In genomic region chr4:17560065-17560673, GRCh38 we compare ENCODE assay signal across 1 cellular context.
TF ChIP-seq lines count a peak whose summit lies in the region.

No MANE protein-coding gene starts in this region.

TF ChIP-seq in HepG2, 621 proteins besides CTCF, POLR2A, EP300 and RAD21 (continued from another document and continues in another):
- TF ChIP-seq ZNF275 (CRISPR knock-in tag; IDR thresholded peaks at IDR 0.05; ENCODE audit: borderline replicate concordance) = no peak
- no peak for TF ChIP-seq HNRNPL (IDR thresholded peaks at IDR 0.05; ENCODE audit: low read depth, low read length)
- TF ChIP-seq, protein P1, sequence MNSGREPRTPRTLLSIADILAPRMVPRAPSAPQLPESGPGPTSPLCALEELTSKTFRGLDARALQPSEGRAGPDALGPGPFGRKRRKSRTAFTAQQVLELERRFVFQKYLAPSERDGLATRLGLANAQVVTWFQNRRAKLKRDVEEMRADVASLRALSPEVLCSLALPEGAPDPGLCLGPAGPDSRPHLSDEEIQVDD (CRISPR knock-in tag; IDR thresholded peaks at IDR 0.05; ENCODE audit: borderline replicate concordance) = no peak
- no peak for TF ChIP-seq IKZF4 (CRISPR knock-in tag; IDR thresholded peaks at IDR 0.05; ENCODE audit: borderline replicate concordance, low read depth, not compliant biosample characterization)
- no peak for TF ChIP-seq NFKBIZ (CRISPR knock-in tag; IDR thresholded peaks at IDR 0.05)
- TF ChIP-seq TERF1 (CRISPR knock-in tag; IDR thresholded peaks at IDR 0.05) = no peak
- TF ChIP-seq ZNF343 (CRISPR knock-in tag; IDR thresholded peaks at IDR 0.05) = no peak
- TF ChIP-seq, protein P2, sequence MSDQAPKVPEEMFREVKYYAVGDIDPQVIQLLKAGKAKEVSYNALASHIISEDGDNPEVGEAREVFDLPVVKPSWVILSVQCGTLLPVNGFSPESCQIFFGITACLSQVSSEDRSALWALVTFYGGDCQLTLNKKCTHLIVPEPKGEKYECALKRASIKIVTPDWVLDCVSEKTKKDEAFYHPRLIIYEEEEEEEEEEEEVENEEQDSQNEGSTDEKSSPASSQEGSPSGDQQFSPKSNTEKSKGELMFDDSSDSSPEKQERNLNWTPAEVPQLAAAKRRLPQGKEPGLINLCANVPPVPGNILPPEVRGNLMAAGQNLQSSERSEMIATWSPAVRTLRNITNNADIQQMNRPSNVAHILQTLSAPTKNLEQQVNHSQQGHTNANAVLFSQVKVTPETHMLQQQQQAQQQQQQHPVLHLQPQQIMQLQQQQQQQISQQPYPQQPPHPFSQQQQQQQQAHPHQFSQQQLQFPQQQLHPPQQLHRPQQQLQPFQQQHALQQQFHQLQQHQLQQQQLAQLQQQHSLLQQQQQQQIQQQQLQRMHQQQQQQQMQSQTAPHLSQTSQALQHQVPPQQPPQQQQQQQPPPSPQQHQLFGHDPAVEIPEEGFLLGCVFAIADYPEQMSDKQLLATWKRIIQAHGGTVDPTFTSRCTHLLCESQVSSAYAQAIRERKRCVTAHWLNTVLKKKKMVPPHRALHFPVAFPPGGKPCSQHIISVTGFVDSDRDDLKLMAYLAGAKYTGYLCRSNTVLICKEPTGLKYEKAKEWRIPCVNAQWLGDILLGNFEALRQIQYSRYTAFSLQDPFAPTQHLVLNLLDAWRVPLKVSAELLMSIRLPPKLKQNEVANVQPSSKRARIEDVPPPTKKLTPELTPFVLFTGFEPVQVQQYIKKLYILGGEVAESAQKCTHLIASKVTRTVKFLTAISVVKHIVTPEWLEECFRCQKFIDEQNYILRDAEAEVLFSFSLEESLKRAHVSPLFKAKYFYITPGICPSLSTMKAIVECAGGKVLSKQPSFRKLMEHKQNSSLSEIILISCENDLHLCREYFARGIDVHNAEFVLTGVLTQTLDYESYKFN (CRISPR knock-in tag; conservative IDR thresholded peaks at IDR 0.05) = peak; percentile 46; the same call in 1 of the 2 replicates
- TF ChIP-seq ZNF414 (CRISPR knock-in tag; IDR thresholded peaks at IDR 0.05) = no peak
- no peak for TF ChIP-seq PHB2 (IDR thresholded peaks at IDR 0.05; ENCODE audit: partially characterized antibody)
- no peak for TF ChIP-seq ZNF496 (CRISPR knock-in tag; IDR thresholded peaks at IDR 0.05; ENCODE audit: insufficient replicate concordance)
- TF ChIP-seq GRHL1 (CRISPR knock-in tag; conservative IDR thresholded peaks at IDR 0.05) = no peak
- TF ChIP-seq, protein P3, sequence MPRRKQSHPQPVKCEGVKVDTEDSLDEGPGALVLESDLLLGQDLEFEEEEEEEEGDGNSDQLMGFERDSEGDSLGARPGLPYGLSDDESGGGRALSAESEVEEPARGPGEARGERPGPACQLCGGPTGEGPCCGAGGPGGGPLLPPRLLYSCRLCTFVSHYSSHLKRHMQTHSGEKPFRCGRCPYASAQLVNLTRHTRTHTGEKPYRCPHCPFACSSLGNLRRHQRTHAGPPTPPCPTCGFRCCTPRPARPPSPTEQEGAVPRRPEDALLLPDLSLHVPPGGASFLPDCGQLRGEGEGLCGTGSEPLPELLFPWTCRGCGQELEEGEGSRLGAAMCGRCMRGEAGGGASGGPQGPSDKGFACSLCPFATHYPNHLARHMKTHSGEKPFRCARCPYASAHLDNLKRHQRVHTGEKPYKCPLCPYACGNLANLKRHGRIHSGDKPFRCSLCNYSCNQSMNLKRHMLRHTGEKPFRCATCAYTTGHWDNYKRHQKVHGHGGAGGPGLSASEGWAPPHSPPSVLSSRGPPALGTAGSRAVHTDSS (CRISPR knock-in tag; conservative IDR thresholded peaks at IDR 0.05) = no peak
- no peak for TF ChIP-seq PAWR (CRISPR knock-in tag; IDR thresholded peaks at IDR 0.05; ENCODE audit: borderline replicate concordance)
- TF ChIP-seq ZNF256 (CRISPR knock-in tag; conservative IDR thresholded peaks at IDR 0.05) = no peak
- TF ChIP-seq, protein P4, sequence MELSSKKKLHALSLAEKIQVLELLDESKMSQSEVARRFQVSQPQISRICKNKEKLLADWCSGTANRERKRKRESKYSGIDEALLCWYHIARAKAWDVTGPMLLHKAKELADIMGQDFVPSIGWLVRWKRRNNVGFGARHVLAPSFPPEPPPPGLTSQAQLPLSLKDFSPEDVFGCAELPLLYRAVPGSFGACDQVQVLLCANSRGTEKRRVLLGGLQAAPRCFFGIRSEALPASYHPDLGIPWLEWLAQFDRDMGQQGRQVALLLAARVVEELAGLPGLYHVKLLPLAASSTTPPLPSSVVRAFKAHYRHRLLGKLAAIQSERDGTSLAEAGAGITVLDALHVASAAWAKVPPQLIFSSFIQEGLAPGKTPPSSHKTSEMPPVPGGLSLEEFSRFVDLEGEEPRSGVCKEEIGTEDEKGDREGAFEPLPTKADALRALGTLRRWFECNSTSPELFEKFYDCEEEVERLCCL (CRISPR knock-in tag; IDR thresholded peaks at IDR 0.05; ENCODE audit: borderline replicate concordance) = no peak
- no peak for TF ChIP-seq CBX2 (IDR thresholded peaks at IDR 0.05; ENCODE audit: low read depth, low read length)
- TF ChIP-seq CBX2 (CRISPR knock-in tag; IDR thresholded peaks at IDR 0.05; ENCODE audit: low read depth) = no peak
- TF ChIP-seq RNF2 (conservative IDR thresholded peaks at IDR 0.05; ENCODE audit: low read depth) = no peak
- no peak for TF ChIP-seq ZNF572 (CRISPR knock-in tag; IDR thresholded peaks at IDR 0.05)
- no peak for TF ChIP-seq KMT2A (CRISPR knock-in tag; IDR thresholded peaks at IDR 0.05)
- no peak; the same call in 2 of the 3 replicates for TF ChIP-seq MXI1 (IDR thresholded peaks at IDR 0.05; ENCODE audit: borderline replicate concordance, low read depth, low read length)
- no peak for TF ChIP-seq KAT2B (IDR thresholded peaks at IDR 0.05; ENCODE audit: borderline replicate concordance, low read depth, low read length)
- TF ChIP-seq ZNF550 (CRISPR knock-in tag; IDR thresholded peaks at IDR 0.05; ENCODE audit: borderline replicate concordance) = no peak
- TF ChIP-seq ZBTB44 (CRISPR knock-in tag; IDR thresholded peaks at IDR 0.05) = no peak
- no peak for TF ChIP-seq ZNF598 (CRISPR knock-in tag; IDR thresholded peaks at IDR 0.05; ENCODE audit: borderline replicate concordance)
- TF ChIP-seq, protein P5, sequence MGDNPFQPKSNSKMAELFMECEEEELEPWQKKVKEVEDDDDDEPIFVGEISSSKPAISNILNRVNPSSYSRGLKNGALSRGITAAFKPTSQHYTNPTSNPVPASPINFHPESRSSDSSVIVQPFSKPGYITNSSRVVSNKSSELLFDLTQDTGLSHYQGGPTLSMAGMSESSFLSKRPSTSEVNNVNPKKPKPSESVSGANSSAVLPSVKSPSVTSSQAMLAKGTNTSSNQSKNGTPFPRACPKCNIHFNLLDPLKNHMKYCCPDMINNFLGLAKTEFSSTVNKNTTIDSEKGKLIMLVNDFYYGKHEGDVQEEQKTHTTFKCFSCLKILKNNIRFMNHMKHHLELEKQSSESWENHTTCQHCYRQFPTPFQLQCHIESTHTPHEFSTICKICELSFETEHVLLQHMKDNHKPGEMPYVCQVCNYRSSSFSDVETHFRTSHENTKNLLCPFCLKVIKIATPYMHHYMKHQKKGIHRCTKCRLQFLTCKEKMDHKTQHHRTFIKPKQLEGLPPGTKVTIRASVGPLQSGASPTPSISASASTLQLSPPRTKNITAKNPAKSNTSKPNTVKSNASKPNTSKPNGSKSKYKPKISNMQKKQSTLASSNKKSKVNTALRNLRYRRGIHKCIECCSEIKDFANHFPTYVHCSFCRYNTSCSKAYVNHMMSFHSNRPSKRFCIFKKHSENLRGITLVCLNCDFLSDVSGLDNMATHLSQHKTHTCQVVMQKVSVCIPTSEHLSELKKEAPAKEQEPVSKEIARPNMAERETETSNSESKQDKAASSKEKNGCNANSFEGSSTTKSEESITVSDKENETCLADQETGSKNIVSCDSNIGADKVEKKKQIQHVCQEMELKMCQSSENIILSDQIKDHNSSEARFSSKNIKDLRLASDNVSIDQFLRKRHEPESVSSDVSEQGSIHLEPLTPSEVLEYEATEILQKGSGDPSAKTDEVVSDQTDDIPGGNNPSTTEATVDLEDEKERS (CRISPR knock-in tag; IDR thresholded peaks at IDR 0.05) = no peak
- TF ChIP-seq POGZ (CRISPR knock-in tag; IDR thresholded peaks at IDR 0.05) = 0 out of 2 replicates have a peak, but pooled peaks have one; percentile 27
- peak; percentile 50 for TF ChIP-seq RXRB (CRISPR knock-in tag; IDR thresholded peaks at IDR 0.05; ENCODE audit: borderline replicate concordance)
- TF ChIP-seq CERS6 (CRISPR knock-in tag; IDR thresholded peaks at IDR 0.05) = no peak
- no peak for TF ChIP-seq ZFP1 (CRISPR knock-in tag; IDR thresholded peaks at IDR 0.05)
- TF ChIP-seq ZNF747 (CRISPR knock-in tag; IDR thresholded peaks at IDR 0.05; ENCODE audit: borderline replicate concordance) = no peak
- TF ChIP-seq, protein P6, sequence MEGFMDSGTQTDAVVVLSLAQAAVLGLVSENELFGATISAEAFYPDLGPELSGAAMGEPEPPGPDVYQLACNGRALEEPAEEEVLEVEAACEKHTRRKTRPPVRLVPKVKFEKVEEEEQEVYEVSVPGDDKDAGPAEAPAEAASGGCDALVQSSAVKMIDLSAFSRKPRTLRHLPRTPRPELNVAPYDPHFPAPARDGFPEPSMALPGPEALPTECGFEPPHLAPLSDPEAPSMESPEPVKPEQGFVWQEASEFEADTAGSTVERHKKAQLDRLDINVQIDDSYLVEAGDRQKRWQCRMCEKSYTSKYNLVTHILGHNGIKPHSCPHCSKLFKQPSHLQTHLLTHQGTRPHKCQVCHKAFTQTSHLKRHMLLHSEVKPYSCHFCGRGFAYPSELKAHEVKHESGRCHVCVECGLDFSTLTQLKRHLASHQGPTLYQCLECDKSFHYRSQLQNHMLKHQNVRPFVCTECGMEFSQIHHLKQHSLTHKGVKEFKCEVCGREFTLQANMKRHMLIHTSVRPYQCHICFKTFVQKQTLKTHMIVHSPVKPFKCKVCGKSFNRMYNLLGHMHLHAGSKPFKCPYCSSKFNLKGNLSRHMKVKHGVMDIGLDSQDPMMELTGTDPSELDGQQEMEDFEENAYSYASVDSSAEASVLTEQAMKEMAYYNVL (CRISPR knock-in tag; IDR thresholded peaks at IDR 0.05; ENCODE audit: borderline replicate concordance) = no peak
- TF ChIP-seq ZNF354B (CRISPR knock-in tag; IDR thresholded peaks at IDR 0.05) = no peak
- TF ChIP-seq DNMT1 (CRISPR knock-in tag; IDR thresholded peaks at IDR 0.05) = no peak
- TF ChIP-seq CENPT (CRISPR knock-in tag; IDR thresholded peaks at IDR 0.05; ENCODE audit: low read depth) = no peak
- TF ChIP-seq MYPOP (CRISPR knock-in tag; IDR thresholded peaks at IDR 0.05) = no peak
- TF ChIP-seq SIX1 (CRISPR knock-in tag; IDR thresholded peaks at IDR 0.05; ENCODE audit: borderline replicate concordance) = no peak
- no peak for TF ChIP-seq CC2D1A (CRISPR knock-in tag; IDR thresholded peaks at IDR 0.05)
